ENCODE assay signal across 1 cellular context in the genomic region with DNA sequence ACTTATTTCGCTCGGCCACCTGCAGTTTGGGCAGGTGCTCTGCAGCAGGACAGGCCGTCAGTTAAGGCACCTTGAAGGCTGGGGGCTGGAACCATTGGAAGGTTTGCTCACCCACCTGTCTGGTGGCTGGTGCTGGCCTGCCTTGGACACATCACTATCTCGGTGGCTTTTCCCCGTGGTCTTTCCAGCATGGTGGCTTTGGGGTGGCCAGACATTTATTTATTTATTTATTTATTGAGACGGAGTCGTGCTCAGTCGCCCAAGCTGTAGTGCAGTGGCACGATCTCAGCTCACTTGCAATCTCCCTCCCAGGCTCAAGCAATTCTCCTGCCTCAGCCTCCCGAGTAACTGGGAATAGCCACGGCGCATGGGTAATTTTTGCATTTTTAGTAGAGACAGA.
TF ChIP-seq lines count a peak whose summit lies in the region.

No MANE protein-coding gene starts in this region.

TF ChIP-seq in endothelial cell of umbilical vein, 7 proteins besides CTCF, POLR2A, EP300 and RAD21:
- TF ChIP-seq JUN (IDR thresholded peaks at IDR 0.05; ENCODE audit: borderline replicate concordance, insufficient read depth, insufficient read length, low read depth) (no peak), MYC (IDR thresholded peaks at IDR 0.05; ENCODE audit: low read depth, low read length) (no peak), POLR2AphosphoS5 (IDR thresholded peaks at IDR 0.05; ENCODE audit: insufficient read depth, low read depth, low read length) (no peak)
- TF ChIP-seq, protein P1, sequence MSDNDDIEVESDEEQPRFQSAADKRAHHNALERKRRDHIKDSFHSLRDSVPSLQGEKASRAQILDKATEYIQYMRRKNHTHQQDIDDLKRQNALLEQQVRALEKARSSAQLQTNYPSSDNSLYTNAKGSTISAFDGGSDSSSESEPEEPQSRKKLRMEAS (IDR thresholded peaks at IDR 0.05; ENCODE audit: insufficient read depth, insufficient read length) = no peak
